24 cellular contexts compared by ENCODE assay signal in the genomic region with DNA sequence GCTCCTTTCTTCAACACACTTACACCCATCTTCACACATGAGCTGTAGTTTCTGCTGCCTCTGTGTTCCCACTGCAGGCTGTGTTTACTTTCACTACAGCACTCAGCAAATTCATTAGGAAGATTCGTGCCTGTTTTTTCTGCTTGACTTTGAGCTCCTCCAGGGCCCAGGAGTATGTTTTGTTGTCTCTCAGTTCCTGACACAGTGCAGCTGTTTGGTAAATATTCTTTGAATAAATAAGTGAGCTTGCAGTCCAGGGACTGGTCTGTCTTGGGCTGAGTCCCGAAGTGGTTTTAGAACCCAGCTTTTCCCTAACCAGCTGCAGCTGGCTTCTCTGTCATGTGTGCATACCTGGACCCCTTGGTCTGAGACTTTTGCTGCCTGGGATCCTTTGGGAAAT. TPM values are rescaled to one million over a fixed set of nuclear protein-coding genes. Genes with fewer than 3 reads are reported as not detected.
DNase-seq lines count a peak whose midpoint lies in the region; FAIRE-seq and TF ChIP-seq lines count a peak whose summit lies in the region.
"Had no signal": no experiment of that assay in that cellular context is flagged by ENCODE, and none has a peak within 500 bp of the region (broad histone marks: within the 10 kb centered on the region; RNA-seq: fewer than 3 reads in every experiment).

No MANE protein-coding gene starts in this region.

- no peak overlapping the region for H3K27ac Mint-ChIP-seq in activated naive CD8-positive, alpha-beta T cell treated with anti-CD3 and anti-CD28 coated beads for 36 hours
- H3K27ac Mint-ChIP-seq: activated CD4-positive, alpha-beta memory T cell treated with anti-CD3 and anti-CD28 coated beads, Interleukin-2, amount 10 ng/mL, durations not matched to agents 7 days and 5 days; activated naive CD4-positive, alpha-beta T cell treated with anti-CD3 and anti-CD28 coated beads, Interleukin-2, amount 10 ng/mL, durations not matched to agents 7 days and 5 days; memory B cell; stimulated activated effector memory CD8-positive, alpha-beta T cell treated with anti-CD3 and anti-CD28 coated beads, Interleukin-12 subunit alpha, Interleukin-12 subunit beta, amount 100 ng/mL, for 72 hours; WTC11 had no signal

- no peak for FAIRE-seq in GM12892 (lab: Jason Lieb, UNC)
- FAIRE-seq: D721Med, keratinocyte had no signal

- no peak for TF ChIP-seq CTCF in smooth muscle cell (IDR thresholded peaks at IDR 0.05; ENCODE audit: borderline replicate concordance, insufficient read depth, poor library complexity, severe bottlenecking)

- H3K4me3 ChIP-seq in SJCRH30: no peak overlapping the region
- H3K4me3 ChIP-seq in mesodermal cell (ENCODE audit: extremely low read depth, insufficient read depth, low read length, poor library complexity, severe bottlenecking): no peak overlapping the region
- H3K4me3 ChIP-seq in smooth muscle cell: no peak overlapping the region
- H3K4me3 ChIP-seq: BLaER1, thoracic aorta had no signal

- H3K9ac ChIP-seq in smooth muscle cell (ENCODE audit: low read depth): no peak overlapping the region
- H3K9ac ChIP-seq: BLaER1, KMS-11 had no signal

- H4K20me1 ChIP-seq in smooth muscle cell (ENCODE audit: low read depth): no peaks in the 10 kb centered on the region
- H4K20me1 ChIP-seq: BLaER1 had no signal

- no peaks in the 10 kb centered on the region for H3K79me2 ChIP-seq in smooth muscle cell (ENCODE audit: low read depth)

- H3K27me3 Mint-ChIP-seq in activated naive CD8-positive, alpha-beta T cell treated with anti-CD3 and anti-CD28 coated beads for 36 hours: no peaks in the 10 kb centered on the region
- H3K27me3 Mint-ChIP-seq: activated CD4-positive, alpha-beta memory T cell treated with anti-CD3 and anti-CD28 coated beads, Interleukin-2, amount 10 ng/mL, durations not matched to agents 7 days and 5 days had no signal

- DNase-seq in NCI-H2107 treated with DMSO at 0.1 percent for 48 hours (lab: John Stamatoyannopoulos, UW; ENCODE audit: unreplicated experiment) (peak; percentile 13), NCI-H2107 (lab: John Stamatoyannopoulos, UW) (no peak), SJCRH30 (no peak), smooth muscle cell (lab: John Stamatoyannopoulos, UW; ENCODE audit: unreplicated experiment) (no peak), GM12892 (ENCODE audit: insufficient read length) (no peak), activated T-cell treated with anti-CD3 and anti-CD28 coated beads for 4 hours (no peak)
- no peak for DNase-seq in activated naive CD8-positive, alpha-beta T cell treated with anti-CD3 and anti-CD28 coated beads for 36 hours
- DNase-seq: activated CD4-positive, alpha-beta memory T cell treated with anti-CD3 and anti-CD28 coated beads, Interleukin-2, amount 10 ng/mL, durations not matched to agents 7 days and 5 days; activated naive CD4-positive, alpha-beta T cell treated with anti-CD3 and anti-CD28 coated beads, Interleukin-2, amount 10 ng/mL, durations not matched to agents 7 days and 5 days; activated T-cell treated with anti-CD3 and anti-CD28 coated beads, Interleukin-2, amount 50 U/mL, for 4 hours; GOT3; NCI-H1048 had no signal

- H3K9me3 Mint-ChIP-seq in activated naive CD8-positive, alpha-beta T cell treated with anti-CD3 and anti-CD28 coated beads for 36 hours: peaks cover 3% of the 10 kb centered on the region
- H3K9me3 Mint-ChIP-seq: activated CD4-positive, alpha-beta memory T cell treated with anti-CD3 and anti-CD28 coated beads, Interleukin-2, amount 10 ng/mL, durations not matched to agents 7 days and 5 days; activated naive CD4-positive, alpha-beta T cell treated with anti-CD3 and anti-CD28 coated beads, Interleukin-2, amount 10 ng/mL, durations not matched to agents 7 days and 5 days; activated T-cell treated with anti-CD3 and anti-CD28 coated beads, Interleukin-2, amount 50 U/mL, for 4 hours; memory B cell; stimulated activated effector memory CD8-positive, alpha-beta T cell treated with anti-CD3 and anti-CD28 coated beads, Interleukin-12 subunit alpha, Interleukin-12 subunit beta, amount 100 ng/mL, for 72 hours; WTC11 had no signal

- no peak for TF ChIP-seq POLR2A in GM12892 (IDR thresholded peaks at IDR 0.05; ENCODE audit: low read depth, low read length)

- H3K4me1 ChIP-seq in SJCRH30 (peaks cover 32% of the 10 kb centered on the region), mesodermal cell (ENCODE audit: control insufficient read depth, insufficient read depth, low read length, poor library complexity, severe bottlenecking) (peaks cover 14% of the 10 kb centered on the region), smooth muscle cell (ENCODE audit: low read depth) (no peaks in the 10 kb centered on the region)
- H3K4me1 ChIP-seq: BLaER1 had no signal

- H3K36me3 ChIP-seq in SJCRH30 (no peaks in the 10 kb centered on the region), mesodermal cell (ENCODE audit: control insufficient read depth, insufficient read depth, low read length) (no peaks in the 10 kb centered on the region), smooth muscle cell (ENCODE audit: low read depth) (no peaks in the 10 kb centered on the region)
- H3K36me3 ChIP-seq: BLaER1, thoracic aorta had no signal

- 50 to 78% methylated on average over 1 of the region's 2 CpGs for WGBS in mesodermal cell (ENCODE audit: insufficient coverage in 2 of 2), 2 experiments
- WGBS in smooth muscle cell (ENCODE audit: low lambda C conversion rate): 12% methylated on average over 2 of the region's 2 CpGs

- peak overlapping the region; percentile 71; the same call in 1 of the 2 replicates for H3K27ac ChIP-seq in SJCRH30
- peak overlapping the region; percentile 72 for H3K27ac ChIP-seq in mesodermal cell (ENCODE audit: low read depth, low read length, severe bottlenecking)
- H3K27ac ChIP-seq in smooth muscle cell (ENCODE audit: low read depth): no peak overlapping the region
- H3K27ac ChIP-seq: 22Rv1, BLaER1, KMS-11, thoracic aorta had no signal

- no peaks in the 10 kb centered on the region for H3K9me3 ChIP-seq in SJCRH30 (replicated peaks)
- no peaks in the 10 kb centered on the region for H3K9me3 ChIP-seq in mesodermal cell (ENCODE audit: control insufficient read depth, low read length)
- H3K9me3 ChIP-seq in smooth muscle cell (replicated peaks; ENCODE audit: low read depth): no peaks in the 10 kb centered on the region
- H3K9me3 ChIP-seq: BLaER1, thoracic aorta had no signal

- H2AFZ ChIP-seq in smooth muscle cell (ENCODE audit: low read depth): peak overlapping the region; percentile 44

- H3K4me2 ChIP-seq in smooth muscle cell: peak overlapping the region; percentile 31
- H3K4me2 ChIP-seq: BLaER1, KMS-11 had no signal

- peaks cover 3% of the 10 kb centered on the region for H3K36me3 Mint-ChIP-seq in activated naive CD8-positive, alpha-beta T cell treated with anti-CD3 and anti-CD28 coated beads for 36 hours
- H3K36me3 Mint-ChIP-seq: activated naive CD4-positive, alpha-beta T cell treated with anti-CD3 and anti-CD28 coated beads, Interleukin-2, amount 10 ng/mL, durations not matched to agents 7 days and 5 days; memory B cell; stimulated activated effector memory CD8-positive, alpha-beta T cell treated with anti-CD3 and anti-CD28 coated beads, Interleukin-12 subunit alpha, Interleukin-12 subunit beta, amount 100 ng/mL, for 72 hours; WTC11 had no signal

- peaks cover 5% of the 10 kb centered on the region for H3F3A ChIP-seq in smooth muscle cell (ENCODE audit: low read depth)

- no peak overlapping the region for H3K4me3 Mint-ChIP-seq in activated naive CD8-positive, alpha-beta T cell treated with anti-CD3 and anti-CD28 coated beads for 36 hours
- H3K4me3 Mint-ChIP-seq: activated CD4-positive, alpha-beta memory T cell treated with anti-CD3 and anti-CD28 coated beads, Interleukin-2, amount 10 ng/mL, durations not matched to agents 7 days and 5 days; activated naive CD4-positive, alpha-beta T cell treated with anti-CD3 and anti-CD28 coated beads, Interleukin-2, amount 10 ng/mL, durations not matched to agents 7 days and 5 days; activated T-cell treated with anti-CD3 and anti-CD28 coated beads, Interleukin-2, amount 50 U/mL, for 4 hours; memory B cell; stimulated activated effector memory CD8-positive, alpha-beta T cell treated with anti-CD3 and anti-CD28 coated beads, Interleukin-12 subunit alpha, Interleukin-12 subunit beta, amount 100 ng/mL, for 72 hours; WTC11 had no signal

- peaks cover 36% of the 10 kb centered on the region for H3K4me1 Mint-ChIP-seq in activated naive CD8-positive, alpha-beta T cell treated with anti-CD3 and anti-CD28 coated beads for 36 hours
- H3K4me1 Mint-ChIP-seq: memory B cell had no signal

- H3K27me3 ChIP-seq in SJCRH30 (no peaks in the 10 kb centered on the region), smooth muscle cell (ENCODE audit: low read depth) (no peaks in the 10 kb centered on the region)
- H3K27me3 ChIP-seq: BLaER1 had no signal

RNA-seq across cellular contexts. Expression of a gene that starts 46.6 kb away (rescaled TPM):
- total RNA-seq in SJCRH30 (2014; rRNA removed; shearing (Covaris generic)): not detected in 2 replicates
- not detected for polyA plus RNA-seq in mesodermal cell (2013, experiment 1 of 2)
- polyA plus RNA-seq in mesodermal cell (2013, experiment 2 of 2): not detected
- not detected in 2 replicates for total RNA-seq in smooth muscle cell
- polyA plus RNA-seq in smooth muscle cell: 0.07 and 0.23 TPM in 2 replicates
- polyA plus RNA-seq in GM12892 (2012; ENCODE audit: missing spikeins): not detected
- under 1 TPM; 0.19 to 0.30 TPM for total RNA-seq in activated naive CD8-positive, alpha-beta T cell treated with anti-CD3 and anti-CD28 coated beads for 36 hours
- total RNA-seq: activated CD4-positive, alpha-beta memory T cell treated with anti-CD3 and anti-CD28 coated beads, Interleukin-2, amount 10 ng/mL, durations not matched to agents 7 days and 5 days; SK-MEL-5; T-helper 2 cell treated with Interferon-gamma antibody and Interleukin-4, amounts not matched to agents 100 ng/mL and 5 ng/mL, for 36 hours; thoracic aorta; WTC11 had no signal
